ENCODE assay signal across 2 cellular contexts in the genomic region with DNA sequence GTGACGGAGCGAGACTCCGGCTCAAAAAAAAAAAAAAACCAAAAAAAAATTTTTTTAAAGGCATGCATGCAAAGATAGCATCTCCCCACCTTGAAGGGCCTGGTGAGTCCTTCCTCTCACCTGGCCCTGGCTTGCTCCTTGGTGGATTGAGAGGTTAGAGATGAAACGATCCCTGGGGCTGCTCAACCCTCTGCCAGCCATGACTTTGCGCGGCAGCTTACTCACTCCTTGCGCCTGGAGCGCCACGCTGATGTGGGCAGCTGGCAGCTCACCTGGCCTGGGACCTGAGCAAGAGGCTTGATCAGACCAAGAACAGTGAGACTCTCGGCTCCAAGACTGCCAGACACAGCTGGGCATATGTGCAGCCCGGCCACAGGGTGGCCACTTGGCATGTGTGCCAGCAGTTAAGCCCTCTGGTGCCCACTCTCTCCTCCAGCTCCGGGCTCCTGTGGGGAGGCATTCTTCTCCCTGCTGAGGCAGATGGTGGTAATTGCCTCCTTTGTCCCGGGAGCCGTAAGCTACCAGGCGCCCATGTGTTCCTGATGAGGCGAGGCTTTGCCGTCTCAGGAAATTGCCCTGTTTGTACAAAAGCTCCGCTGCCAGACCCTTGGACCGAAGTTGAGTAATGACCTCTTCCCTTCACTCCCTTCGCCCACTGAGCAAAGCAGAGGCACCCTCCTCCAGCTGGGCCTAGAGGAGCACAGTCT.
A peak's percentile ranks its signal among the peaks of the same experiment; 100 is the strongest.
TF ChIP-seq lines count a peak whose summit lies in the region.

No MANE protein-coding gene starts in this region.

TF ChIP-seq in HepG2, 621 proteins besides CTCF, POLR2A, EP300 and RAD21 (continues in another document):
- TF ChIP-seq ZNF33A (CRISPR knock-in tag; IDR thresholded peaks at IDR 0.05; ENCODE audit: borderline replicate concordance), result no peak
- TF ChIP-seq ZNF598 (CRISPR knock-in tag; IDR thresholded peaks at IDR 0.05; ENCODE audit: borderline replicate concordance), result peak; percentile 60; the same call in 1 of the 2 replicates
- TF ChIP-seq CREBL2 (CRISPR knock-in tag; IDR thresholded peaks at IDR 0.05; ENCODE audit: borderline replicate concordance), result no peak
- 0 out of 2 replicates have a peak, but pooled peaks have one; percentile 27 for TF ChIP-seq JUN (CRISPR knock-in tag; IDR thresholded peaks at IDR 0.05)
- TF ChIP-seq SYNCRIP (IDR thresholded peaks at IDR 0.05; ENCODE audit: insufficient read depth, low read depth, low read length), result no peak
- TF ChIP-seq PPARG (CRISPR knock-in tag; conservative IDR thresholded peaks at IDR 0.05), result peak; percentile 73
- no peak for TF ChIP-seq ZNF20 (CRISPR knock-in tag; IDR thresholded peaks at IDR 0.05)
- no peak for TF ChIP-seq NFIC (IDR thresholded peaks at IDR 0.05; ENCODE audit: low read length)
- TF ChIP-seq, protein P1, sequence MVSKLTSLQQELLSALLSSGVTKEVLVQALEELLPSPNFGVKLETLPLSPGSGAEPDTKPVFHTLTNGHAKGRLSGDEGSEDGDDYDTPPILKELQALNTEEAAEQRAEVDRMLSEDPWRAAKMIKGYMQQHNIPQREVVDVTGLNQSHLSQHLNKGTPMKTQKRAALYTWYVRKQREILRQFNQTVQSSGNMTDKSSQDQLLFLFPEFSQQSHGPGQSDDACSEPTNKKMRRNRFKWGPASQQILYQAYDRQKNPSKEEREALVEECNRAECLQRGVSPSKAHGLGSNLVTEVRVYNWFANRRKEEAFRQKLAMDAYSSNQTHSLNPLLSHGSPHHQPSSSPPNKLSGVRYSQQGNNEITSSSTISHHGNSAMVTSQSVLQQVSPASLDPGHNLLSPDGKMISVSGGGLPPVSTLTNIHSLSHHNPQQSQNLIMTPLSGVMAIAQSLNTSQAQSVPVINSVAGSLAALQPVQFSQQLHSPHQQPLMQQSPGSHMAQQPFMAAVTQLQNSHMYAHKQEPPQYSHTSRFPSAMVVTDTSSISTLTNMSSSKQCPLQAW (CRISPR knock-in tag; IDR thresholded peaks at IDR 0.05), result peak; percentile 72; the same call in 1 of the 2 replicates
- peak; percentile 91 for TF ChIP-seq GATAD2A (CRISPR knock-in tag; IDR thresholded peaks at IDR 0.05)
- TF ChIP-seq, protein P2, sequence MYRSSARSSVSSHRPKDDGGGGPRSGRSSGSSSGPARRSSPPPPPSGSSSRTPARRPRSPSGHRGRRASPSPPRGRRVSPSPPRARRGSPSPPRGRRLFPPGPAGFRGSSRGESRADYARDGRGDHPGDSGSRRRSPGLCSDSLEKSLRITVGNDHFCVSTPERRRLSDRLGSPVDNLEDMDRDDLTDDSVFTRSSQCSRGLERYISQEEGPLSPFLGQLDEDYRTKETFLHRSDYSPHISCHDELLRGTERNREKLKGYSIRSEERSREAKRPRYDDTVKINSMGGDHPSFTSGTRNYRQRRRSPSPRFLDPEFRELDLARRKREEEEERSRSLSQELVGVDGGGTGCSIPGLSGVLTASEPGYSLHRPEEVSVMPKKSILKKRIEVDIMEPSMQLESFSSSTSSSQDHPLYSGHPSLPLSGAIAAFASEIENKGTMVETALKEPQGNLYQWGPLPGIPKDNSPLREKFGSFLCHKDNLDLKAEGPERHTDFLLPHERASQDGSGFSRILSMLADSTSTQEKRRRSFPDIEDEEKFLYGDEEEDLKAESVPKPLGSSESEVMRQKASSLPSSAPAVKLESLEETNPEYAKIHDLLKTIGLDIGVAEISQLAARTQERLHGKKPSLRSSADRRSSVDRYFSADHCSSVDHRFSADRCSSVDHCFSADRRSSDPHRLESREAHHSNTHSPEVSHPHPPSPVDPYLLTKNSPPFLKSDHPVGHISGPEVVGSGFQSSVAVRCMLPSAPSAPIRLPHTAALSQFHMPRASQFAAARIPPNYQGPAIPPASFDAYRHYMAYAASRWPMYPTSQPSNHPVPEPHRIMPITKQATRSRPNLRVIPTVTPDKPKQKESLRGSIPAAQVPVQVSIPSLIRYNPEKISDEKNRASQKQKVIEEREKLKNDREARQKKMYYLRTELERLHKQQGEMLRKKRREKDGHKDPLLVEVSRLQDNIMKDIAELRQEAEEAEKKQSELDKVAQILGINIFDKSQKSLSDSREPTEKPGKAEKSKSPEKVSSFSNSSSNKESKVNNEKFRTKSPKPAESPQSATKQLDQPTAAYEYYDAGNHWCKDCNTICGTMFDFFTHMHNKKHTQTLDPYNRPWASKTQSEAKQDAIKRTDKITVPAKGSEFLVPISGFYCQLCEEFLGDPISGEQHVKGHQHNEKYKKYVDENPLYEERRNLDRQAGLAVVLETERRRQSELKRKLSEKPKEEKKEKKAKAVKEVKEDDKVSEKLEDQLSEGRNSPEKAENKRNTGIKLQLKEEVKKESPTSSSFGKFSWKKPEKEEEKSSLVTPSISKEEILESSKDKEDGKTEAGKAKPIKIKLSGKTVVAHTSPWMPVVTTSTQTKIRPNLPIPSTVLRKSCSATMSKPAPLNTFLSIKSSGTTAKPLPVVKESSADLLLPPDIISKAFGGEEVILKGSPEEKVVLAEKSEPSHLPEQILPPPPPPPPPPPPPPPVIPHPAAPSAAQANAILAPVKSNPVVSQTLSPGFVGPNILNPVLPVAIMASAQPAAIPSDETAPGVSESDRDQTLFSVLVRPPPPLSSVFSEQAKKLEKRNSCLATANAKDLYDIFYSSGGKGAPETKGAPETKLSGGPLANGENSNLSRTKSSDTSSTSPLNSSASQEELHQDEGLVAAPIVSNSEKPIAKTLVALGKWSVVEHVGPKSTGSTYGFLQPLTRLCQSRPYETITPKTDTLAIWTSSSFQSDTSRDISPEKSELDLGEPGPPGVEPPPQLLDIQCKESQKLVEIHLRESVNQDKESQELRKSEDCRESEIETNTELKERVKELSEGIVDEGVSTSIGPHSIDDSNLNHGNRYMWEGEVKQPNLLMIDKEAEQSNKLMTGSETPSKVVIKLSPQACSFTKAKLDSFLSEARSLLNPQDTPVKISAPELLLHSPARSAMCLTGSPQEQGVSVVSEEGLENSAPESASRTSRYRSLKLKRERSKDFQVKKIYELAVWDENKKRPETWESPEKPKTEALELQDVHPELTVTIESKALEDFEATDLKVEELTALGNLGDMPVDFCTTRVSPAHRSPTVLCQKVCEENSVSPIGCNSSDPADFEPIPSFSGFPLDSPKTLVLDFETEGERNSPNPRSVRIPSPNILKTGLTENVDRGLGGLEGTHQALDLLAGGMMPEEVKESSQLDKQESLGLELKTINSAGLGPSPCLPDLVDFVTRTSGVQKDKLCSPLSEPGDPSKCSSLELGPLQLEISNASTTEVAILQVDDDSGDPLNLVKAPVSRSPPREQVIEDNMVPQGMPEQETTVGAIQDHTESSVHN (CRISPR knock-in tag; IDR thresholded peaks at IDR 0.05), result no peak
- peak; percentile 81; the same call in 1 of the 2 replicates for TF ChIP-seq ZNF792 (CRISPR knock-in tag; IDR thresholded peaks at IDR 0.05)
- TF ChIP-seq HMGA1 (CRISPR knock-in tag; conservative IDR thresholded peaks at IDR 0.05), result no peak
- TF ChIP-seq ZSCAN12 (CRISPR knock-in tag; IDR thresholded peaks at IDR 0.05), result 0 out of 2 replicates have a peak, but pooled peaks have one; percentile 63
- TF ChIP-seq ZSCAN9 (CRISPR knock-in tag; IDR thresholded peaks at IDR 0.05; ENCODE audit: borderline replicate concordance), result no peak
- TF ChIP-seq, protein P3, sequence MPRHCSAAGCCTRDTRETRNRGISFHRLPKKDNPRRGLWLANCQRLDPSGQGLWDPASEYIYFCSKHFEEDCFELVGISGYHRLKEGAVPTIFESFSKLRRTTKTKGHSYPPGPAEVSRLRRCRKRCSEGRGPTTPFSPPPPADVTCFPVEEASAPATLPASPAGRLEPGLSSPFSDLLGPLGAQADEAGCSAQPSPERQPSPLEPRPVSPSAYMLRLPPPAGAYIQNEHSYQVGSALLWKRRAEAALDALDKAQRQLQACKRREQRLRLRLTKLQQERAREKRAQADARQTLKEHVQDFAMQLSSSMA (CRISPR knock-in tag; IDR thresholded peaks at IDR 0.05), result 0 out of 2 replicates have a peak, but pooled peaks have one; percentile 33

TF ChIP-seq in WTC11, 78 proteins besides CTCF, POLR2A, EP300 and RAD21:
- TF ChIP-seq, protein P4, sequence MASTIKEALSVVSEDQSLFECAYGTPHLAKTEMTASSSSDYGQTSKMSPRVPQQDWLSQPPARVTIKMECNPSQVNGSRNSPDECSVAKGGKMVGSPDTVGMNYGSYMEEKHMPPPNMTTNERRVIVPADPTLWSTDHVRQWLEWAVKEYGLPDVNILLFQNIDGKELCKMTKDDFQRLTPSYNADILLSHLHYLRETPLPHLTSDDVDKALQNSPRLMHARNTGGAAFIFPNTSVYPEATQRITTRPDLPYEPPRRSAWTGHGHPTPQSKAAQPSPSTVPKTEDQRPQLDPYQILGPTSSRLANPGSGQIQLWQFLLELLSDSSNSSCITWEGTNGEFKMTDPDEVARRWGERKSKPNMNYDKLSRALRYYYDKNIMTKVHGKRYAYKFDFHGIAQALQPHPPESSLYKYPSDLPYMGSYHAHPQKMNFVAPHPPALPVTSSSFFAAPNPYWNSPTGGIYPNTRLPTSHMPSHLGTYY (CRISPR knock-in tag; IDR thresholded peaks at IDR 0.05), result no peak
- 0 out of 2 replicates have a peak, but pooled peaks have one; percentile 20 for TF ChIP-seq SMAD3 (CRISPR knock-in tag; IDR thresholded peaks at IDR 0.05; ENCODE audit: borderline replicate concordance)
- TF ChIP-seq, protein P5, sequence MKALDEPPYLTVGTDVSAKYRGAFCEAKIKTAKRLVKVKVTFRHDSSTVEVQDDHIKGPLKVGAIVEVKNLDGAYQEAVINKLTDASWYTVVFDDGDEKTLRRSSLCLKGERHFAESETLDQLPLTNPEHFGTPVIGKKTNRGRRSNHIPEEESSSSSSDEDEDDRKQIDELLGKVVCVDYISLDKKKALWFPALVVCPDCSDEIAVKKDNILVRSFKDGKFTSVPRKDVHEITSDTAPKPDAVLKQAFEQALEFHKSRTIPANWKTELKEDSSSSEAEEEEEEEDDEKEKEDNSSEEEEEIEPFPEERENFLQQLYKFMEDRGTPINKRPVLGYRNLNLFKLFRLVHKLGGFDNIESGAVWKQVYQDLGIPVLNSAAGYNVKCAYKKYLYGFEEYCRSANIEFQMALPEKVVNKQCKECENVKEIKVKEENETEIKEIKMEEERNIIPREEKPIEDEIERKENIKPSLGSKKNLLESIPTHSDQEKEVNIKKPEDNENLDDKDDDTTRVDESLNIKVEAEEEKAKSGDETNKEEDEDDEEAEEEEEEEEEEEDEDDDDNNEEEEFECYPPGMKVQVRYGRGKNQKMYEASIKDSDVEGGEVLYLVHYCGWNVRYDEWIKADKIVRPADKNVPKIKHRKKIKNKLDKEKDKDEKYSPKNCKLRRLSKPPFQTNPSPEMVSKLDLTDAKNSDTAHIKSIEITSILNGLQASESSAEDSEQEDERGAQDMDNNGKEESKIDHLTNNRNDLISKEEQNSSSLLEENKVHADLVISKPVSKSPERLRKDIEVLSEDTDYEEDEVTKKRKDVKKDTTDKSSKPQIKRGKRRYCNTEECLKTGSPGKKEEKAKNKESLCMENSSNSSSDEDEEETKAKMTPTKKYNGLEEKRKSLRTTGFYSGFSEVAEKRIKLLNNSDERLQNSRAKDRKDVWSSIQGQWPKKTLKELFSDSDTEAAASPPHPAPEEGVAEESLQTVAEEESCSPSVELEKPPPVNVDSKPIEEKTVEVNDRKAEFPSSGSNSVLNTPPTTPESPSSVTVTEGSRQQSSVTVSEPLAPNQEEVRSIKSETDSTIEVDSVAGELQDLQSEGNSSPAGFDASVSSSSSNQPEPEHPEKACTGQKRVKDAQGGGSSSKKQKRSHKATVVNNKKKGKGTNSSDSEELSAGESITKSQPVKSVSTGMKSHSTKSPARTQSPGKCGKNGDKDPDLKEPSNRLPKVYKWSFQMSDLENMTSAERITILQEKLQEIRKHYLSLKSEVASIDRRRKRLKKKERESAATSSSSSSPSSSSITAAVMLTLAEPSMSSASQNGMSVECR (CRISPR knock-in tag; IDR thresholded peaks at IDR 0.05; ENCODE audit: borderline replicate concordance), result no peak
